8 cellular contexts compared by ENCODE assay signal in the genomic region with DNA sequence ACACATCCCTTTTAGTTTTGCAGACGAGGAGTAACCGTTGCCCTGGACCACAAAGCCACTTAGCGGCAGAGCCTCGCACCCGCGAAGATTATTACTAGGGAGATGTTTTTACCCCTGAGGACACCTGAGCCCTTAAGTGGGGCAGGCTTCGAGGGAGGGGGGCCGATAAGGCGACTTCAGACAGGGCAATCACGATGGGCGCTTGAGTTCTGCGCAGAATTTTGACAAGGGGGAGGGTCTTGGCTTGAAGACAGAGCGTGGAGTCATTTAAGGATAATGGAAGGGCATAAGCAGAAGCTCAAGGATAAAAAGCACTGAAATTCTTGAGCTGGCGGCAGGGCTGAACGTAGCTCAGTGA.
DNase-seq lines count a peak whose midpoint lies in the region; ATAC-seq and TF ChIP-seq lines count a peak whose summit lies in the region.

No MANE protein-coding gene starts in this region.

- peaks cover 18% of the 10 kb centered on the region for H3K36me3 ChIP-seq in iPS-18a (ENCODE audit: control insufficient read depth, low read depth, low read length)

- no peak for TF ChIP-seq CTCF in astrocyte of the cerebellum (IDR thresholded peaks at IDR 0.05; ENCODE audit: low read depth, low read length, missing control alignments)

- peaks cover 5% of the 10 kb centered on the region for H3K4me1 ChIP-seq in iPS-18a (ENCODE audit: control insufficient read depth, low read depth, low read length)

- DNase-seq in SKM-1 treated with dmso at 0.1 percent for 144 hours (lab: John Stamatoyannopoulos, UW; ENCODE audit: unreplicated experiment) (peak; percentile 25), SKM-1 (lab: John Stamatoyannopoulos, UW; ENCODE audit: unreplicated experiment) (no peak), NOMO-1 treated with DMSO at 0.1 percent for 48 hours (lab: John Stamatoyannopoulos, UW; ENCODE audit: unreplicated experiment) (peak; percentile 52), astrocyte of the cerebellum (ENCODE audit: low read depth) (no peak), globus pallidus (ENCODE audit: low spot score) (no peak)
- peak; percentile 10 for DNase-seq in stimulated activated CD4-positive, alpha-beta T cell treated with anti-CD3 and anti-CD28 coated beads, Interleukin-4, amount 100 ng/mL, for 1 hour

- peak overlapping the region; percentile 82 for H3K4me3 ChIP-seq in astrocyte of the cerebellum (ENCODE audit: low read depth, low read length)
- peak overlapping the region; percentile 86 for H3K4me3 ChIP-seq in iPS-18a (ENCODE audit: low read length)

- H3K9ac ChIP-seq in iPS-18a (ENCODE audit: low read length), result peak overlapping the region; percentile 78

- no peak overlapping the region for H3K27ac ChIP-seq in iPS-18a (ENCODE audit: low read length)

- peak; percentile 8 for ATAC-seq in HG03064 (IDR thresholded peaks at IDR 0.05; ENCODE audit: low read depth, unreplicated experiment)

- H3K9me3 ChIP-seq in iPS-18a (ENCODE audit: control insufficient read depth, low read depth, low read length), result no peaks in the 10 kb centered on the region

- H3K27me3 ChIP-seq in iPS-18a (ENCODE audit: control insufficient read depth, insufficient read depth, low read length), result no peaks in the 10 kb centered on the region

- in situ Hi-C loops in astrocyte of the cerebellum (cut with HindIII; ENCODE audit: low sequenced_read_pairs), result no loop called here

Comparison
In these comparisons a context has a peak if more than half of its experiments do, and no peak if none do; other contexts are left out.
1. DNase-seq: peak in SKM-1 treated with dmso at 0.1 percent for 144 hours (single experiment), NOMO-1 treated with DMSO at 0.1 percent for 48 hours (single experiment) and stimulated activated CD4-positive, alpha-beta T cell treated with anti-CD3 and anti-CD28 coated beads, Interleukin-4, amount 100 ng/mL, for 1 hour (single experiment); none in SKM-1 (single experiment), astrocyte of the cerebellum (single experiment) and globus pallidus (single experiment).